In genomic region chr6:30686908-30687658, GRCh38 we compare ENCODE assay signal across 1 cellular context.
TF ChIP-seq lines count a peak whose summit lies in the region.

No MANE protein-coding gene starts in this region.

TF ChIP-seq in PFSK-1, 5 proteins besides CTCF, POLR2A, EP300 and RAD21:
- TF ChIP-seq, protein P1, sequence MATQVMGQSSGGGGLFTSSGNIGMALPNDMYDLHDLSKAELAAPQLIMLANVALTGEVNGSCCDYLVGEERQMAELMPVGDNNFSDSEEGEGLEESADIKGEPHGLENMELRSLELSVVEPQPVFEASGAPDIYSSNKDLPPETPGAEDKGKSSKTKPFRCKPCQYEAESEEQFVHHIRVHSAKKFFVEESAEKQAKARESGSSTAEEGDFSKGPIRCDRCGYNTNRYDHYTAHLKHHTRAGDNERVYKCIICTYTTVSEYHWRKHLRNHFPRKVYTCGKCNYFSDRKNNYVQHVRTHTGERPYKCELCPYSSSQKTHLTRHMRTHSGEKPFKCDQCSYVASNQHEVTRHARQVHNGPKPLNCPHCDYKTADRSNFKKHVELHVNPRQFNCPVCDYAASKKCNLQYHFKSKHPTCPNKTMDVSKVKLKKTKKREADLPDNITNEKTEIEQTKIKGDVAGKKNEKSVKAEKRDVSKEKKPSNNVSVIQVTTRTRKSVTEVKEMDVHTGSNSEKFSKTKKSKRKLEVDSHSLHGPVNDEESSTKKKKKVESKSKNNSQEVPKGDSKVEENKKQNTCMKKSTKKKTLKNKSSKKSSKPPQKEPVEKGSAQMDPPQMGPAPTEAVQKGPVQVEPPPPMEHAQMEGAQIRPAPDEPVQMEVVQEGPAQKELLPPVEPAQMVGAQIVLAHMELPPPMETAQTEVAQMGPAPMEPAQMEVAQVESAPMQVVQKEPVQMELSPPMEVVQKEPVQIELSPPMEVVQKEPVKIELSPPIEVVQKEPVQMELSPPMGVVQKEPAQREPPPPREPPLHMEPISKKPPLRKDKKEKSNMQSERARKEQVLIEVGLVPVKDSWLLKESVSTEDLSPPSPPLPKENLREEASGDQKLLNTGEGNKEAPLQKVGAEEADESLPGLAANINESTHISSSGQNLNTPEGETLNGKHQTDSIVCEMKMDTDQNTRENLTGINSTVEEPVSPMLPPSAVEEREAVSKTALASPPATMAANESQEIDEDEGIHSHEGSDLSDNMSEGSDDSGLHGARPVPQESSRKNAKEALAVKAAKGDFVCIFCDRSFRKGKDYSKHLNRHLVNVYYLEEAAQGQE (IDR thresholded peaks at IDR 0.05; ENCODE audit: insufficient read depth in 1 of 2, low read depth in 2 of 2, low read length in 2 of 2) = peak in 1 of 2 experiments; percentile 70; a peak in 2 of 4 replicates
- TF ChIP-seq FOXP2 (optimal IDR thresholded peaks at IDR 0.05; ENCODE audit: borderline replicate concordance, extremely low read depth, extremely low read length, insufficient read depth) = no peak
- peak; percentile 88; the same call in 1 of the 2 replicates for TF ChIP-seq SIN3A (IDR thresholded peaks at IDR 0.05; ENCODE audit: borderline replicate concordance, insufficient read depth, low read length)
- TF ChIP-seq TAF1 (IDR thresholded peaks at IDR 0.05; ENCODE audit: borderline replicate concordance, insufficient read depth, low read length) = no peak
- peak; percentile 75; the same call in 1 of the 2 replicates for TF ChIP-seq POLR2AphosphoS5 (IDR thresholded peaks at IDR 0.05; ENCODE audit: low read depth, low read length)
